Comparison of ENCODE assay signal across 8 cellular contexts in genomic region chr14:93207468-93208308, GRCh38. TPM values are rescaled to one million over a fixed set of nuclear protein-coding genes. Genes with fewer than 3 reads are reported as not detected.
DNase-seq lines count a peak whose midpoint lies in the region.

No MANE protein-coding gene starts in this region.

- no peaks in the 10 kb centered on the region for H3K9me3 Mint-ChIP-seq in T-helper 1 cell treated with Interleukin-12 subunit alpha and Interleukin-12 subunit beta and Interleukin-4 antibody, amounts not matched to agents 30 μg/mL and 1 μg/mL, for 36 hours

- peak; percentile 11 for DNase-seq in activated T-cell treated with anti-CD3 and anti-CD28 coated beads for 4 hours
- DNase-seq in activated T-cell treated with anti-CD3 and anti-CD28 coated beads, Interleukin-2, amount 50 U/mL, for 1 hour = no peak
- peak; percentile 60 for DNase-seq in HCEC 1CT
- DNase-seq in LHCN-M2 (ENCODE audit: low read depth) = peak; percentile 73
- peak; percentile 68 for DNase-seq in medulla oblongata (ENCODE audit: extremely low spot score)

- H3K4me3 Mint-ChIP-seq in T-helper 1 cell treated with Interleukin-12 subunit alpha and Interleukin-12 subunit beta and Interleukin-4 antibody, amounts not matched to agents 30 μg/mL and 1 μg/mL, for 36 hours = peak overlapping the region; percentile 85

- no peaks in the 10 kb centered on the region for H3K27me3 ChIP-seq in endocrine pancreas (ENCODE audit: control insufficient read depth, insufficient read depth, low read length)
- no peaks in the 10 kb centered on the region for H3K27me3 ChIP-seq in thymus (ENCODE audit: control insufficient read depth, insufficient read depth)

- H3K4me3 ChIP-seq in endocrine pancreas (ENCODE audit: control insufficient read depth, insufficient read depth, low read length) = peak overlapping the region; percentile 55
- H3K4me3 ChIP-seq in thymus (ENCODE audit: low read length) = peak overlapping the region; percentile 79

- H3K27ac Mint-ChIP-seq in T-helper 1 cell treated with Interleukin-12 subunit alpha and Interleukin-12 subunit beta and Interleukin-4 antibody, amounts not matched to agents 30 μg/mL and 1 μg/mL, for 36 hours = peak overlapping the region; percentile 49

- no peaks in the 10 kb centered on the region for H3K4me1 ChIP-seq in endocrine pancreas (ENCODE audit: control insufficient read depth, insufficient read depth, low read length)
- peaks cover 15% of the 10 kb centered on the region for H3K4me1 ChIP-seq in thymus (ENCODE audit: control insufficient read depth, insufficient read depth, low read length)

- H3K9me3 ChIP-seq in endocrine pancreas (ENCODE audit: control insufficient read depth, low read length) = no peaks in the 10 kb centered on the region
- no peaks in the 10 kb centered on the region for H3K9me3 ChIP-seq in thymus (ENCODE audit: control insufficient read depth)

- no peaks in the 10 kb centered on the region for H3K27me3 Mint-ChIP-seq in T-helper 1 cell treated with Interleukin-12 subunit alpha and Interleukin-12 subunit beta and Interleukin-4 antibody, amounts not matched to agents 30 μg/mL and 1 μg/mL, for 36 hours (ENCODE audit: low read depth)

- H3K27ac ChIP-seq in thymus (ENCODE audit: low read depth) = peak overlapping the region; percentile 70

- H3K36me3 Mint-ChIP-seq in T-helper 1 cell treated with Interleukin-12 subunit alpha and Interleukin-12 subunit beta and Interleukin-4 antibody, amounts not matched to agents 30 μg/mL and 1 μg/mL, for 36 hours (ENCODE audit: low read depth) = peaks cover 11% of the 10 kb centered on the region

- peak overlapping the region; percentile 86 for H3K9ac ChIP-seq in endocrine pancreas (ENCODE audit: control insufficient read depth, insufficient read depth, low read length)

- H3K4me1 Mint-ChIP-seq in T-helper 1 cell treated with Interleukin-12 subunit alpha and Interleukin-12 subunit beta and Interleukin-4 antibody, amounts not matched to agents 30 μg/mL and 1 μg/mL, for 36 hours (ENCODE audit: low read depth) = peaks cover 24% of the 10 kb centered on the region

- WGBS in thymus = under 1% methylated on average over 23 of the region's 23 CpGs

- no peaks in the 10 kb centered on the region for H3K36me3 ChIP-seq in endocrine pancreas (ENCODE audit: control insufficient read depth, insufficient read depth, low read length)
- H3K36me3 ChIP-seq in thymus (ENCODE audit: control insufficient read depth, insufficient read depth) = peaks cover 9% of the 10 kb centered on the region

RNA-seq across cellular contexts. Expression of gene UBR7, which starts 0.6 kb away (rescaled TPM):
- total RNA-seq in LHCN-M2 (2014; rRNA removed) = 54.9 and 75.8 TPM in 2 replicates
- 20.1 TPM for polyA plus RNA-seq in LHCN-M2 (2012)
- polyA plus RNA-seq in thymus = 19.6 TPM

RNA-seq across cellular contexts. Expression of gene GON7, which starts 0.8 kb away (rescaled TPM):
- 21.4 and 28.6 TPM in 2 replicates for total RNA-seq in LHCN-M2 (2014; rRNA removed)
- polyA plus RNA-seq in LHCN-M2 (2012) = 9.4 TPM
- polyA plus RNA-seq in thymus = 32.3 TPM

RNA-seq across cellular contexts. Expression of gene LYSET, which starts 22.6 kb away (rescaled TPM):
- total RNA-seq in LHCN-M2 (2014; rRNA removed) = 4.7 and 6.4 TPM in 2 replicates
- polyA plus RNA-seq in LHCN-M2 (2012) = 15.5 TPM
- 38.8 TPM for polyA plus RNA-seq in thymus

RNA-seq across cellular contexts. Expression of gene MOAP1, which starts 23.0 kb away (rescaled TPM):
- 13.3 and 13.8 TPM in 2 replicates for total RNA-seq in LHCN-M2 (2014; rRNA removed)
- 8.8 TPM for polyA plus RNA-seq in LHCN-M2 (2012)
- polyA plus RNA-seq in thymus = 37.9 TPM
